In the genomic region with DNA sequence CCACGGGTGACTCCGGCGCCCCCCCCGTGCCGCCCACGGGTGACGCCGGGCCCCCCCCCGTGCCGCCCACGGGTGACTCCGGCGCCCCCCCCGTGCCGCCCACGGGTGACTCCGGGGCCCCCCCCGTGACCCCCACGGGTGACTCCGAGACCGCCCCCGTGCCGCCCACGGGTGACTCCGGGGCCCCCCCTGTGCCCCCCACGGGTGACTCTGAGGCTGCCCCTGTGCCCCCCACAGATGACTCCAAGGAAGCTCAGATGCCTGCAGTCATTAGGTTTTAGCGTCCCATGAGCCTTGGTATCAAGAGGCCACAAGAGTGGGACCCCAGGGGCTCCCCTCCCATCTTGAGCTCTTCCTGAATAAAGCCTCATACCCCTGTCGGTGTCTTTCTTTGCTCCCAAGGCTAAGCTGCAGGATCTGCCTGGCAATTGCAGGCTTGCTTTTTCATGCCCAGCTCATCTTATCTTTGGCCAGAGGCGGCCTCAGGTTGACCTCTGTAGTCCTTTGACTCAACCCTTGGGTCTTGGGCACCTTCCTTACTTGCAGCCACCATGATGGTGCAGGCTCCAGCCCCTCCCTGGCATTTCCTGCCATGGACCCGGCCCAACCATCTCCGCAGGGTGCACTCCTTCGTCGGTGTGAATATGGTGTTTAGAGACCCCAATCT, we compare ENCODE assay signal across 22 cellular contexts. TPM values are rescaled to one million over a fixed set of nuclear protein-coding genes. Genes with fewer than 3 reads are reported as not detected.
"Had no signal": no experiment of that assay in that cellular context is flagged by ENCODE, and none has a peak within 500 bp of the region (broad histone marks: within the 10 kb centered on the region; RNA-seq: fewer than 3 reads in every experiment).

No MANE protein-coding gene starts in this region.

- H3K27me3 Mint-ChIP-seq: type B pancreatic cell had no signal

- ATAC-seq: esophagus mucosa, gastrocnemius medialis, heart left ventricle, left lung had no signal

- H3K4me1 ChIP-seq: gastrocnemius medialis, heart left ventricle, left lung, prostate gland, right atrium auricular region had no signal

- H3K4me3 ChIP-seq: gastrocnemius medialis, heart left ventricle, left lung, prostate gland, right atrium auricular region, testis had no signal

- H3K36me3 Mint-ChIP-seq: type B pancreatic cell had no signal

- H3K27ac ChIP-seq: gastrocnemius medialis, heart left ventricle, left lung, prostate gland, right atrium auricular region, testis had no signal

- H3K27ac Mint-ChIP-seq: nephron progenitor cell; T-helper 2 cell treated with Interferon-gamma antibody and Interleukin-4, amounts not matched to agents 5 μg/mL and 100 μg/mL, for 36 hours; type B pancreatic cell had no signal

- H3K9me3 Mint-ChIP-seq: nephron progenitor cell; T-helper 2 cell treated with Interferon-gamma antibody and Interleukin-4, amounts not matched to agents 5 μg/mL and 100 μg/mL, for 36 hours; type B pancreatic cell had no signal

- H3K9me3 ChIP-seq: gastrocnemius medialis, heart left ventricle, left lung, prostate gland, right atrium auricular region, testis had no signal

- DNase-seq: activated CD4-positive, alpha-beta T cell treated with anti-CD3 and anti-CD28 coated beads, Interleukin-2, amount 50 U/mL, for 1 hour; activated CD4-positive, CD25-positive, alpha-beta regulatory T cell; activated CD8-positive, alpha-beta memory T cell treated with anti-CD3 and anti-CD28 coated beads for 24 hours; activated CD8-positive, alpha-beta memory T cell treated with anti-CD3 and anti-CD28 coated beads, Interleukin-2, amount 50 U/mL, for 48 hours; activated naive CD4-positive, alpha-beta T cell treated with Interleukin-2 at 50 U/mL for 16 hours; cortex of kidney; effector CD4-positive, alpha-beta T cell; gastrocnemius medialis; mammary epithelial cell; midbrain; nephron progenitor cell; occipital lobe; stimulated activated CD4-positive, alpha-beta T cell treated with anti-CD3 and anti-CD28 coated beads, Interleukin-2, amount 100 ng/mL, for 24 hours; testis had no signal

- H3K27me3 ChIP-seq: gastrocnemius medialis, heart left ventricle, left lung, right atrium auricular region, testis had no signal

- H3K4me3 Mint-ChIP-seq: nephron progenitor cell; T-helper 2 cell treated with Interferon-gamma antibody and Interleukin-4, amounts not matched to agents 5 μg/mL and 100 μg/mL, for 36 hours; type B pancreatic cell had no signal

- H3K36me3 ChIP-seq: gastrocnemius medialis, heart left ventricle, left lung, prostate gland, right atrium auricular region had no signal

RNA-seq across cellular contexts. Expression of a gene that starts 9.8 kb away (rescaled TPM):
- total RNA-seq: occipital lobe, skeletal muscle tissue had no signal
